ENCODE assay signal across 8 cellular contexts in the genomic region with DNA sequence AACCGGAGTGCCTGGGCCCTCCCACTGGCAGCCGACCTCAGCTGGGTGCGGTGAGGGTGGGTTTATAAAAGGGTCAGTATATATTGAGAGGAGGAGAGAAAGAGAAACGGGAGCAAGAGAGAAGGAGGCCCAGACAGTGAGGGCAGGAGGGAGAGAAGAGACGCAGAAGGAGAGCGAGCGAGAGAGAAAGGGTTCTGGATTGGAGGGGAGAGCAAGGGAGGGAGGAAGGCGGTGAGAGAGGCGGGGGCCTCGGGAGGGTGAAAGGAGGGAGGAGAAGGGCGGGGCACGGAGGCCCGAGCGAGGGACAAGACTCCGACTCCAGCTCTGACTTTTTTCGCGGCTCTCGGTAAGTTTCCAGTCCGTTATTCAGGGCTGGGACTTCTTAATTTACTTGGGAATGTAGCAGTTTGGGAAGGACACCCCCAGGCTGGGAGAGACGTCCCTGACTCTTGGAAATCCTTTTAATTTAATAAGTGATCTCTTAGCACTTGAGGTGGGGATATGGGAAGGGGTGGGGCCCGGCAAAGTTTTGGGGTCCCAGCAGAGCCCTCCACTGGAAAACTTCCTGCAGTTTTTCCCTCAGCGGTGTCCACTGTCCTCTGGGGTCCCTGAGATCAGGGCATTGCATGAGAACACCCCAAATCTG. TPM values are rescaled to one million over a fixed set of nuclear protein-coding genes. Genes with fewer than 3 reads are reported as not detected.
A peak's percentile ranks its signal among the peaks of the same experiment; 100 is the strongest.
DNase-seq lines count a peak whose midpoint lies in the region; ATAC-seq and TF ChIP-seq lines count a peak whose summit lies in the region.

A gene with protein sequence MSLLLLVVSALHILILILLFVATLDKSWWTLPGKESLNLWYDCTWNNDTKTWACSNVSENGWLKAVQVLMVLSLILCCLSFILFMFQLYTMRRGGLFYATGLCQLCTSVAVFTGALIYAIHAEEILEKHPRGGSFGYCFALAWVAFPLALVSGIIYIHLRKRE (plus strand): TSS at position 288 of the 646 bp plus-strand sequence. CDS start 1,293 bp downstream, outside the sequence.

- DNase-seq in SKM-1 (lab: John Stamatoyannopoulos, UW; ENCODE audit: unreplicated experiment) = peak; percentile 64
- no peak for DNase-seq in SKM-1 treated with dmso at 0.1 percent for 144 hours (lab: John Stamatoyannopoulos, UW; ENCODE audit: unreplicated experiment)
- peak; percentile 85 for DNase-seq in RWPE2 (ENCODE audit: low spot score)
- peak; percentile 85 for DNase-seq in activated T-helper 2 cell treated with anti-CD3 and anti-CD28 coated beads, Interferon-gamma antibody, Interleukin-2, Interleukin-4, amounts not matched to agents 10 μg/mL and 5 μg/mL and 100 μg/mL, durations not matched to agents 14 hours and 24 hours and 36 hours (ENCODE audit: low spot score)
- peak; percentile 95 for DNase-seq in fibroblast of villous mesenchyme (ENCODE audit: low read depth)
- peak; percentile 55 for DNase-seq in omental fat pad (ENCODE audit: low spot score)
- DNase-seq in thoracic aorta (ENCODE audit: low spot score) = peak; percentile 53

- peak within 1 kb of the TSS; percentile 38 for H3K4me3 ChIP-seq in RWPE2 (ENCODE audit: severe bottlenecking)
- H3K4me3 ChIP-seq in fibroblast of villous mesenchyme (ENCODE audit: low read depth, low read length) = peak within 1 kb of the TSS; percentile 95
- H3K4me3 ChIP-seq in thoracic aorta = peak within 1 kb of the TSS; percentile 89

- H3K27ac ChIP-seq in RWPE2 (ENCODE audit: poor library complexity, severe bottlenecking) = peak within 1 kb of the TSS; percentile 91
- H3K27ac ChIP-seq in thoracic aorta = peak within 1 kb of the TSS; percentile 96 to 97

- H3K27me3 Mint-ChIP-seq in activated T-helper 2 cell treated with anti-CD3 and anti-CD28 coated beads, Interferon-gamma antibody, Interleukin-2, Interleukin-4, amounts not matched to agents 10 μg/mL and 5 μg/mL and 100 μg/mL, durations not matched to agents 14 hours and 24 hours and 36 hours (ENCODE audit: low read depth) = no peaks in the 10 kb centered on the region

- TF ChIP-seq CTCF in RWPE2 (IDR thresholded peaks at IDR 0.05; ENCODE audit: poor library complexity, severe bottlenecking) (no peak), fibroblast of villous mesenchyme (IDR thresholded peaks at IDR 0.05; ENCODE audit: insufficient read depth, low read depth, low read length) (no peak), omental fat pad (IDR thresholded peaks at IDR 0.05) (no peak), thoracic aorta (IDR thresholded peaks at IDR 0.05) (no peak)

- H3K9me3 ChIP-seq in RWPE2 (ENCODE audit: severe bottlenecking) (no peaks in the 10 kb centered on the region), thoracic aorta (no peaks in the 10 kb centered on the region)

- H3K4me1 ChIP-seq in RWPE2 (ENCODE audit: insufficient read depth, poor library complexity, severe bottlenecking) = peaks cover 6% of the 10 kb centered on the region
- H3K4me1 ChIP-seq in thoracic aorta (ENCODE audit: control insufficient read depth in 1 of 2, low read depth in 2 of 2) = peaks cover 24 to 54% of the 10 kb centered on the region in 2 donors

- H3K27me3 ChIP-seq in RWPE2 (ENCODE audit: insufficient read depth, poor library complexity, severe bottlenecking) (no peaks in the 10 kb centered on the region), thoracic aorta (replicated peaks; ENCODE audit: insufficient read depth) (no peaks in the 10 kb centered on the region)

- peak within 1 kb of the TSS; percentile 93 for H3K4me3 Mint-ChIP-seq in activated T-helper 2 cell treated with anti-CD3 and anti-CD28 coated beads, Interferon-gamma antibody, Interleukin-2, Interleukin-4, amounts not matched to agents 10 μg/mL and 5 μg/mL and 100 μg/mL, durations not matched to agents 14 hours and 24 hours and 36 hours (ENCODE audit: low read depth)

- H3K4me1 Mint-ChIP-seq in activated T-helper 2 cell treated with anti-CD3 and anti-CD28 coated beads, Interferon-gamma antibody, Interleukin-2, Interleukin-4, amounts not matched to agents 10 μg/mL and 5 μg/mL and 100 μg/mL, durations not matched to agents 14 hours and 24 hours and 36 hours (ENCODE audit: low read depth) = peaks cover 56% of the 10 kb centered on the region

- ATAC-seq in RWPE2 (ENCODE audit: low read depth) (peak; percentile 44), omental fat pad (ENCODE audit: low FRiP score) (peak; percentile 35), thoracic aorta (ENCODE audit: insufficient number of reproducible peaks, low FRiP score, low read depth) (peak; percentile 38), GM18502 (IDR thresholded peaks at IDR 0.05; ENCODE audit: poor library complexity, unreplicated experiment) (no peak)

- H3K36me3 ChIP-seq in RWPE2 (ENCODE audit: low read depth) (peaks cover 34% of the 10 kb centered on the region), thoracic aorta (peaks cover 4% of the 10 kb centered on the region)

- peaks cover 49% of the 10 kb centered on the region for H3K36me3 Mint-ChIP-seq in activated T-helper 2 cell treated with anti-CD3 and anti-CD28 coated beads, Interferon-gamma antibody, Interleukin-2, Interleukin-4, amounts not matched to agents 10 μg/mL and 5 μg/mL and 100 μg/mL, durations not matched to agents 14 hours and 24 hours and 36 hours (ENCODE audit: low read depth)

- H3K27ac Mint-ChIP-seq in activated T-helper 2 cell treated with anti-CD3 and anti-CD28 coated beads, Interferon-gamma antibody, Interleukin-2, Interleukin-4, amounts not matched to agents 10 μg/mL and 5 μg/mL and 100 μg/mL, durations not matched to agents 14 hours and 24 hours and 36 hours = peak within 1 kb of the TSS; percentile 94

- intact Hi-C loops in activated T-helper 2 cell treated with anti-CD3 and anti-CD28 coated beads, Interferon-gamma antibody, Interleukin-2, Interleukin-4, amounts not matched to agents 10 μg/mL and 5 μg/mL and 100 μg/mL, durations not matched to agents 14 hours and 24 hours and 36 hours (cut with micrococcal nuclease) = loop anchor here (10.0 kb wide), 1 partner anchor 309 kb away; a partner anchor contains a TSS

- H3K9me3 Mint-ChIP-seq in activated T-helper 2 cell treated with anti-CD3 and anti-CD28 coated beads, Interferon-gamma antibody, Interleukin-2, Interleukin-4, amounts not matched to agents 10 μg/mL and 5 μg/mL and 100 μg/mL, durations not matched to agents 14 hours and 24 hours and 36 hours = peaks cover 3% of the 10 kb centered on the region

RNA-seq across cellular contexts. Expression of the gene that starts here (rescaled TPM):
- total RNA-seq in activated T-helper 2 cell treated with anti-CD3 and anti-CD28 coated beads, Interferon-gamma antibody, Interleukin-2, Interleukin-4, amounts not matched to agents 10 μg/mL and 5 μg/mL and 100 μg/mL, durations not matched to agents 14 hours and 24 hours and 36 hours = 318 and 329 TPM in 2 replicates
- total RNA-seq in fibroblast of villous mesenchyme (82.8 and 92.4 TPM in 2 replicates), omental fat pad (100 to 1,000 TPM in 1 of 4 donors, 10 to 100 TPM in 3; 48.6 to 173 (median 58.9) TPM), thoracic aorta (10 to 100 TPM; 61.7 to 95.7 TPM)

Comparison
In these comparisons a context has a peak if more than half of its experiments do, and no peak if none do; other contexts are left out.
1. H3K4me3 ChIP-seq: peak in every context shown above with its lines; median percentile 95 in fibroblast of villous mesenchyme; 89 in thoracic aorta; 38 in RWPE2.